In the genomic region with DNA sequence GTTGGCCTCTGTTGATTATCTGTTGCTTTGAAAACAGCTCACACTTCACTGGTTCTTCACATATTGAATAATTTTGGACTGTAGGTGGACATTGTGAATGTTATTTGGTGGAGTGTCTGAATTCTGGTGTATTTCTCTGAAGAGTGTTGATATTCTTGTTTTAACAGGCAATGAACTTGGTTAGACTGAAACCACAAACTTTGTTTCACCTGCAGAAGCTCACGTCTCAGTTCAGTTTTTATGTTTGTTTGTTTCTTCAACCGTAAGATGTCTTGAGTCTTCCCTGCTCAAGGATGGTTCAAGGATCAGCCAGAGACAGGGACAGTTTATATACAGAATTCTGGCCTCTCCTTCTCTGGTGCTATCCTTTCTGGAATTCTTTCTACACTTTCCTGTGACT, we compare ENCODE assay signal across 28 cellular contexts. TPM values are rescaled to one million over a fixed set of nuclear protein-coding genes. Genes with fewer than 3 reads are reported as not detected.
DNase-seq lines count a peak whose midpoint lies in the region; ATAC-seq and TF ChIP-seq lines count a peak whose summit lies in the region.
"Had no signal": no experiment of that assay in that cellular context is flagged by ENCODE, and none has a peak within 500 bp of the region (broad histone marks: within the 10 kb centered on the region; RNA-seq: fewer than 3 reads in every experiment).

No MANE protein-coding gene starts in this region.

- no peak overlapping the region for H3K4me3 ChIP-seq in GM12865 (ENCODE audit: low read depth, low read length)
- H3K4me3 ChIP-seq in SU-DHL-6 (ENCODE audit: insufficient read depth, low read length, poor library complexity, severe bottlenecking) = peak overlapping the region; percentile 24
- H3K4me3 ChIP-seq in left ventricle myocardium inferior = no peak overlapping the region
- H3K4me3 ChIP-seq: breast epithelium, GM23338, hepatocyte, PC-9, upper lobe of left lung had no signal

- DNase-seq in GM12865 (ENCODE audit: low read depth) (peak; percentile 59), left ventricle myocardium inferior (no peak), NCI-H1694 treated with DMSO at 0.1 percent for 48 hours (lab: John Stamatoyannopoulos, UW) (no peak), posterior cingulate gyrus (no peak), NCI-H1436 (lab: John Stamatoyannopoulos, UW) (no peak)
- DNase-seq: activated CD4-positive, alpha-beta T cell treated with anti-CD3 and anti-CD28 coated beads for 1 hour; activated T-cell treated with anti-CD3 and anti-CD28 coated beads, Interleukin-2, amount 50 U/mL, for 24 hours; Caco-2; DND-41; effector memory CD8-positive, alpha-beta T cell; immature natural killer cell; left ventricle myocardium superior; NCI-H1930; NCI-H2227 treated with DMSO at 0.1 percent for 48 hours; NCI-H82; PC-9; SIG-M5; T-helper 1 cell; upper lobe of left lung had no signal

- H4K20me1 ChIP-seq in SU-DHL-6 (ENCODE audit: low read depth, low read length) = no peaks in the 10 kb centered on the region

- peak overlapping the region; percentile 91 for H3K27ac ChIP-seq in SU-DHL-6 (ENCODE audit: low read depth, low read length)
- H3K27ac ChIP-seq in left ventricle myocardium inferior (replicated peaks) = no peak overlapping the region
- H3K27ac ChIP-seq: breast epithelium, hepatocyte, parathyroid adenoma, PC-9, upper lobe of left lung had no signal

- no peaks in the 10 kb centered on the region for H3K9me2 ChIP-seq in SU-DHL-6 (replicated peaks; ENCODE audit: insufficient read depth, low read length)

- peaks cover 16% of the 10 kb centered on the region; the same call in 1 of the 2 replicates for H3F3A ChIP-seq in SU-DHL-6 (ENCODE audit: insufficient read depth)

- H3K79me2 ChIP-seq in SU-DHL-6 (ENCODE audit: insufficient read depth, low read length) = no peaks in the 10 kb centered on the region
- H3K79me2 ChIP-seq: hepatocyte, parathyroid adenoma had no signal

- no peaks in the 10 kb centered on the region for H3K27me3 ChIP-seq in SU-DHL-6 (ENCODE audit: low read length)
- no peaks in the 10 kb centered on the region for H3K27me3 ChIP-seq in left ventricle myocardium inferior (ENCODE audit: low read depth)
- H3K27me3 ChIP-seq: breast epithelium, hepatocyte, upper lobe of left lung had no signal

- H3K36me3 ChIP-seq in SU-DHL-6 (ENCODE audit: low read length) (peaks cover 8% of the 10 kb centered on the region; the same call in 1 of the 2 replicates), left ventricle myocardium inferior (no peaks in the 10 kb centered on the region)
- H3K36me3 ChIP-seq: breast epithelium, upper lobe of left lung had no signal

- peak overlapping the region; percentile 41 for H3K9ac ChIP-seq in SU-DHL-6 (ENCODE audit: low read length)
- H3K9ac ChIP-seq: parathyroid adenoma had no signal

- H3K9me3 ChIP-seq in SU-DHL-6 (ENCODE audit: insufficient read depth, low read length) (no peaks in the 10 kb centered on the region), left ventricle myocardium inferior (replicated peaks) (peaks cover 3% of the 10 kb centered on the region)
- H3K9me3 ChIP-seq: breast epithelium, Caco-2, upper lobe of left lung had no signal

- intact Hi-C loops in left ventricle myocardium inferior (cut with micrococcal nuclease) (no loop called here), posterior cingulate gyrus (cut with DNase I) (no loop called here)

- TF ChIP-seq CTCF in GM12865 (IDR thresholded peaks at IDR 0.05; ENCODE audit: insufficient read depth, low read depth, low read length, missing control alignments) (no peak), SU-DHL-6 (IDR thresholded peaks at IDR 0.05; ENCODE audit: insufficient read depth, low read length, poor library complexity, severe bottlenecking) (no peak), left ventricle myocardium inferior (IDR thresholded peaks at IDR 0.05; ENCODE audit: borderline replicate concordance) (no peak)

- no peaks in the 10 kb centered on the region for H3K4me1 ChIP-seq in left ventricle myocardium inferior
- H3K4me1 ChIP-seq: breast epithelium, Caco-2, parathyroid adenoma, upper lobe of left lung had no signal

- peak overlapping the region; percentile 53 for H3K4me2 ChIP-seq in SU-DHL-6 (ENCODE audit: low read depth, low read length, poor library complexity, severe bottlenecking)
- H3K4me2 ChIP-seq: GM23338, hepatocyte, PC-9 had no signal

- ATAC-seq in GM19395 (IDR thresholded peaks at IDR 0.05; ENCODE audit: unreplicated experiment) (peak; percentile 72), HG02798 (IDR thresholded peaks at IDR 0.05; ENCODE audit: poor library complexity, unreplicated experiment) (peak; percentile 44)
- ATAC-seq: effector memory CD8-positive, alpha-beta T cell; esophagus mucosa; GM23338; left ventricle myocardium superior had no signal

- H2AFZ ChIP-seq in SU-DHL-6 (ENCODE audit: low read depth, low read length, severe bottlenecking) = peak overlapping the region; percentile 18
- H2AFZ ChIP-seq: GM23338, hepatocyte, parathyroid adenoma, PC-9 had no signal

RNA-seq across cellular contexts. Expression of a gene that starts 43.6 kb away (rescaled TPM):
- total RNA-seq in left ventricle myocardium inferior = not detected
- total RNA-seq: frontal cortex, GM23338, left ventricle myocardium superior, PC-9 had no signal
